In the genomic region with DNA sequence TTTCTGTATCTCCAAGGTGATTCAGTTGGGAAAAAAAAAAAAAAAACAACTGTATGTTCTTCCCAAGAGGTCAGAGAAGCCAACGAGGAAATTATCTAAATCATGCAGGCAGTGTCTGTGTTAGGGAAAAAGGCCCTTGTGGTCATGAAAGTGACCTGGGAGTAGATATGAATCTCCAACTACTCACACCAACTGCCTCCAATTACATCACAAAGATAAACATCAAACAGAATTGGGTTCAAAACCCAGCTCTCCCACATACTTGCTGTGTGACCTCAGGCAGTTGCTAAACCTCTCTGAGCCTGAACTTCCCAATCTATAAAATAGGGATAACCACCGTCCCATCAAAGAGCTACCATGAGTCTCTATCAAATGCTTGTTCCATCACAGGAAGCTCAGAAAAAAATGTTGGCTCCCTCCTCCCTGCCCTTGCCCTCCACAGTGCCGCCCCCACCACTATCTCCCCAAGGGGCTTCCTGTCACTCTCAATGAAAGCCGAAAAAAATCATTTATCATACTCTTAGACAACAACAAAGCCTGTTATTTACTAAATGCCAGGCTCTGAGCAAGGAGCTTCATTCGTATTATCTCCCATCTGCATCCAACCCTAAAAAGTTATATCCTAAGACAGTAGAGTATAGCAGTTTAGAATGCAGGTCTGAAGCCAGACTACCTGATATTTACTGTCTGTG, we compare ENCODE assay signal across 1 cellular context.
A peak's percentile ranks its signal among the peaks of the same experiment; 100 is the strongest.
TF ChIP-seq lines count a peak whose summit lies in the region.

No MANE protein-coding gene starts in this region.

TF ChIP-seq in K562, 482 proteins besides CTCF, POLR2A, EP300 and RAD21 (continued from another document and continues in another):
- TF ChIP-seq, protein P1, sequence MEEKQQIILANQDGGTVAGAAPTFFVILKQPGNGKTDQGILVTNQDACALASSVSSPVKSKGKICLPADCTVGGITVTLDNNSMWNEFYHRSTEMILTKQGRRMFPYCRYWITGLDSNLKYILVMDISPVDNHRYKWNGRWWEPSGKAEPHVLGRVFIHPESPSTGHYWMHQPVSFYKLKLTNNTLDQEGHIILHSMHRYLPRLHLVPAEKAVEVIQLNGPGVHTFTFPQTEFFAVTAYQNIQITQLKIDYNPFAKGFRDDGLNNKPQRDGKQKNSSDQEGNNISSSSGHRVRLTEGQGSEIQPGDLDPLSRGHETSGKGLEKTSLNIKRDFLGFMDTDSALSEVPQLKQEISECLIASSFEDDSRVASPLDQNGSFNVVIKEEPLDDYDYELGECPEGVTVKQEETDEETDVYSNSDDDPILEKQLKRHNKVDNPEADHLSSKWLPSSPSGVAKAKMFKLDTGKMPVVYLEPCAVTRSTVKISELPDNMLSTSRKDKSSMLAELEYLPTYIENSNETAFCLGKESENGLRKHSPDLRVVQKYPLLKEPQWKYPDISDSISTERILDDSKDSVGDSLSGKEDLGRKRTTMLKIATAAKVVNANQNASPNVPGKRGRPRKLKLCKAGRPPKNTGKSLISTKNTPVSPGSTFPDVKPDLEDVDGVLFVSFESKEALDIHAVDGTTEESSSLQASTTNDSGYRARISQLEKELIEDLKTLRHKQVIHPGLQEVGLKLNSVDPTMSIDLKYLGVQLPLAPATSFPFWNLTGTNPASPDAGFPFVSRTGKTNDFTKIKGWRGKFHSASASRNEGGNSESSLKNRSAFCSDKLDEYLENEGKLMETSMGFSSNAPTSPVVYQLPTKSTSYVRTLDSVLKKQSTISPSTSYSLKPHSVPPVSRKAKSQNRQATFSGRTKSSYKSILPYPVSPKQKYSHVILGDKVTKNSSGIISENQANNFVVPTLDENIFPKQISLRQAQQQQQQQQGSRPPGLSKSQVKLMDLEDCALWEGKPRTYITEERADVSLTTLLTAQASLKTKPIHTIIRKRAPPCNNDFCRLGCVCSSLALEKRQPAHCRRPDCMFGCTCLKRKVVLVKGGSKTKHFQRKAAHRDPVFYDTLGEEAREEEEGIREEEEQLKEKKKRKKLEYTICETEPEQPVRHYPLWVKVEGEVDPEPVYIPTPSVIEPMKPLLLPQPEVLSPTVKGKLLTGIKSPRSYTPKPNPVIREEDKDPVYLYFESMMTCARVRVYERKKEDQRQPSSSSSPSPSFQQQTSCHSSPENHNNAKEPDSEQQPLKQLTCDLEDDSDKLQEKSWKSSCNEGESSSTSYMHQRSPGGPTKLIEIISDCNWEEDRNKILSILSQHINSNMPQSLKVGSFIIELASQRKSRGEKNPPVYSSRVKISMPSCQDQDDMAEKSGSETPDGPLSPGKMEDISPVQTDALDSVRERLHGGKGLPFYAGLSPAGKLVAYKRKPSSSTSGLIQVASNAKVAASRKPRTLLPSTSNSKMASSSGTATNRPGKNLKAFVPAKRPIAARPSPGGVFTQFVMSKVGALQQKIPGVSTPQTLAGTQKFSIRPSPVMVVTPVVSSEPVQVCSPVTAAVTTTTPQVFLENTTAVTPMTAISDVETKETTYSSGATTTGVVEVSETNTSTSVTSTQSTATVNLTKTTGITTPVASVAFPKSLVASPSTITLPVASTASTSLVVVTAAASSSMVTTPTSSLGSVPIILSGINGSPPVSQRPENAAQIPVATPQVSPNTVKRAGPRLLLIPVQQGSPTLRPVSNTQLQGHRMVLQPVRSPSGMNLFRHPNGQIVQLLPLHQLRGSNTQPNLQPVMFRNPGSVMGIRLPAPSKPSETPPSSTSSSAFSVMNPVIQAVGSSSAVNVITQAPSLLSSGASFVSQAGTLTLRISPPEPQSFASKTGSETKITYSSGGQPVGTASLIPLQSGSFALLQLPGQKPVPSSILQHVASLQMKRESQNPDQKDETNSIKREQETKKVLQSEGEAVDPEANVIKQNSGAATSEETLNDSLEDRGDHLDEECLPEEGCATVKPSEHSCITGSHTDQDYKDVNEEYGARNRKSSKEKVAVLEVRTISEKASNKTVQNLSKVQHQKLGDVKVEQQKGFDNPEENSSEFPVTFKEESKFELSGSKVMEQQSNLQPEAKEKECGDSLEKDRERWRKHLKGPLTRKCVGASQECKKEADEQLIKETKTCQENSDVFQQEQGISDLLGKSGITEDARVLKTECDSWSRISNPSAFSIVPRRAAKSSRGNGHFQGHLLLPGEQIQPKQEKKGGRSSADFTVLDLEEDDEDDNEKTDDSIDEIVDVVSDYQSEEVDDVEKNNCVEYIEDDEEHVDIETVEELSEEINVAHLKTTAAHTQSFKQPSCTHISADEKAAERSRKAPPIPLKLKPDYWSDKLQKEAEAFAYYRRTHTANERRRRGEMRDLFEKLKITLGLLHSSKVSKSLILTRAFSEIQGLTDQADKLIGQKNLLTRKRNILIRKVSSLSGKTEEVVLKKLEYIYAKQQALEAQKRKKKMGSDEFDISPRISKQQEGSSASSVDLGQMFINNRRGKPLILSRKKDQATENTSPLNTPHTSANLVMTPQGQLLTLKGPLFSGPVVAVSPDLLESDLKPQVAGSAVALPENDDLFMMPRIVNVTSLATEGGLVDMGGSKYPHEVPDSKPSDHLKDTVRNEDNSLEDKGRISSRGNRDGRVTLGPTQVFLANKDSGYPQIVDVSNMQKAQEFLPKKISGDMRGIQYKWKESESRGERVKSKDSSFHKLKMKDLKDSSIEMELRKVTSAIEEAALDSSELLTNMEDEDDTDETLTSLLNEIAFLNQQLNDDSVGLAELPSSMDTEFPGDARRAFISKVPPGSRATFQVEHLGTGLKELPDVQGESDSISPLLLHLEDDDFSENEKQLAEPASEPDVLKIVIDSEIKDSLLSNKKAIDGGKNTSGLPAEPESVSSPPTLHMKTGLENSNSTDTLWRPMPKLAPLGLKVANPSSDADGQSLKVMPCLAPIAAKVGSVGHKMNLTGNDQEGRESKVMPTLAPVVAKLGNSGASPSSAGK (IDR thresholded peaks at IDR 0.05), result no peak
- TF ChIP-seq GATAD2B (IDR thresholded peaks at IDR 0.05; ENCODE audit: borderline replicate concordance) (no peak), BRCA1 (IDR thresholded peaks at IDR 0.05) (no peak), BRCA1 (CRISPR knock-in tag; IDR thresholded peaks at IDR 0.05) (no peak), CBFB (CRISPR knock-in tag; IDR thresholded peaks at IDR 0.05) (no peak), MED1 (CRISPR knock-in tag; IDR thresholded peaks at IDR 0.05; ENCODE audit: borderline replicate concordance) (no peak), ZNF3 (CRISPR knock-in tag; IDR thresholded peaks at IDR 0.05) (no peak), SMARCA4 (IDR thresholded peaks at IDR 0.05) (peak; percentile 64), NEUROD1 (IDR thresholded peaks at IDR 0.05; ENCODE audit: borderline replicate concordance, low read depth, low read length, partially characterized antibody) (no peak), GATAD2A (IDR thresholded peaks at IDR 0.05) (no peak), GATA2 (CRISPR knock-in tag; IDR thresholded peaks at IDR 0.05) (peak; percentile 74), FOS (IDR thresholded peaks at IDR 0.05; ENCODE audit: extremely low read depth, insufficient read length) (no peak), RFX1 (IDR thresholded peaks at IDR 0.05) (0 out of 2 replicates have a peak, but pooled peaks have one; percentile 16), NFE2 (IDR thresholded peaks at IDR 0.05; ENCODE audit: low read depth) (peak; percentile 13; the same call in 1 of the 2 replicates), TEAD1 (CRISPR knock-in tag; IDR thresholded peaks at IDR 0.05) (no peak), TCF7 (IDR thresholded peaks at IDR 0.05; ENCODE audit: borderline replicate concordance) (no peak), CBFA2T3 (IDR thresholded peaks at IDR 0.05) (peak; percentile 69), ZNF561 (CRISPR knock-in tag; conservative IDR thresholded peaks at IDR 0.05) (no peak), ZNF75A (CRISPR knock-in tag; IDR thresholded peaks at IDR 0.05) (no peak), GABPA (tag; conservative IDR thresholded peaks at IDR 0.05; ENCODE audit: low read depth) (no peak), MBD2 (IDR thresholded peaks at IDR 0.05; ENCODE audit: borderline replicate concordance, low read depth) (no peak), ZNF583 (CRISPR knock-in tag; IDR thresholded peaks at IDR 0.05) (no peak), CHCHD3 (CRISPR knock-in tag; IDR thresholded peaks at IDR 0.05) (no peak), MAFK (IDR thresholded peaks at IDR 0.05; ENCODE audit: low read length) (no peak)
- TF ChIP-seq, protein P2, sequence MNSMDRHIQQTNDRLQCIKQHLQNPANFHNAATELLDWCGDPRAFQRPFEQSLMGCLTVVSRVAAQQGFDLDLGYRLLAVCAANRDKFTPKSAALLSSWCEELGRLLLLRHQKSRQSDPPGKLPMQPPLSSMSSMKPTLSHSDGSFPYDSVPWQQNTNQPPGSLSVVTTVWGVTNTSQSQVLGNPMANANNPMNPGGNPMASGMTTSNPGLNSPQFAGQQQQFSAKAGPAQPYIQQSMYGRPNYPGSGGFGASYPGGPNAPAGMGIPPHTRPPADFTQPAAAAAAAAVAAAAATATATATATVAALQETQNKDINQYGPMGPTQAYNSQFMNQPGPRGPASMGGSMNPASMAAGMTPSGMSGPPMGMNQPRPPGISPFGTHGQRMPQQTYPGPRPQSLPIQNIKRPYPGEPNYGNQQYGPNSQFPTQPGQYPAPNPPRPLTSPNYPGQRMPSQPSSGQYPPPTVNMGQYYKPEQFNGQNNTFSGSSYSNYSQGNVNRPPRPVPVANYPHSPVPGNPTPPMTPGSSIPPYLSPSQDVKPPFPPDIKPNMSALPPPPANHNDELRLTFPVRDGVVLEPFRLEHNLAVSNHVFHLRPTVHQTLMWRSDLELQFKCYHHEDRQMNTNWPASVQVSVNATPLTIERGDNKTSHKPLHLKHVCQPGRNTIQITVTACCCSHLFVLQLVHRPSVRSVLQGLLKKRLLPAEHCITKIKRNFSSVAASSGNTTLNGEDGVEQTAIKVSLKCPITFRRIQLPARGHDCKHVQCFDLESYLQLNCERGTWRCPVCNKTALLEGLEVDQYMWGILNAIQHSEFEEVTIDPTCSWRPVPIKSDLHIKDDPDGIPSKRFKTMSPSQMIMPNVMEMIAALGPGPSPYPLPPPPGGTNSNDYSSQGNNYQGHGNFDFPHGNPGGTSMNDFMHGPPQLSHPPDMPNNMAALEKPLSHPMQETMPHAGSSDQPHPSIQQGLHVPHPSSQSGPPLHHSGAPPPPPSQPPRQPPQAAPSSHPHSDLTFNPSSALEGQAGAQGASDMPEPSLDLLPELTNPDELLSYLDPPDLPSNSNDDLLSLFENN (IDR thresholded peaks at IDR 0.05; ENCODE audit: low read depth in 2 of 2, low read length in 2 of 2), result no peak
- TF ChIP-seq, protein P3, sequence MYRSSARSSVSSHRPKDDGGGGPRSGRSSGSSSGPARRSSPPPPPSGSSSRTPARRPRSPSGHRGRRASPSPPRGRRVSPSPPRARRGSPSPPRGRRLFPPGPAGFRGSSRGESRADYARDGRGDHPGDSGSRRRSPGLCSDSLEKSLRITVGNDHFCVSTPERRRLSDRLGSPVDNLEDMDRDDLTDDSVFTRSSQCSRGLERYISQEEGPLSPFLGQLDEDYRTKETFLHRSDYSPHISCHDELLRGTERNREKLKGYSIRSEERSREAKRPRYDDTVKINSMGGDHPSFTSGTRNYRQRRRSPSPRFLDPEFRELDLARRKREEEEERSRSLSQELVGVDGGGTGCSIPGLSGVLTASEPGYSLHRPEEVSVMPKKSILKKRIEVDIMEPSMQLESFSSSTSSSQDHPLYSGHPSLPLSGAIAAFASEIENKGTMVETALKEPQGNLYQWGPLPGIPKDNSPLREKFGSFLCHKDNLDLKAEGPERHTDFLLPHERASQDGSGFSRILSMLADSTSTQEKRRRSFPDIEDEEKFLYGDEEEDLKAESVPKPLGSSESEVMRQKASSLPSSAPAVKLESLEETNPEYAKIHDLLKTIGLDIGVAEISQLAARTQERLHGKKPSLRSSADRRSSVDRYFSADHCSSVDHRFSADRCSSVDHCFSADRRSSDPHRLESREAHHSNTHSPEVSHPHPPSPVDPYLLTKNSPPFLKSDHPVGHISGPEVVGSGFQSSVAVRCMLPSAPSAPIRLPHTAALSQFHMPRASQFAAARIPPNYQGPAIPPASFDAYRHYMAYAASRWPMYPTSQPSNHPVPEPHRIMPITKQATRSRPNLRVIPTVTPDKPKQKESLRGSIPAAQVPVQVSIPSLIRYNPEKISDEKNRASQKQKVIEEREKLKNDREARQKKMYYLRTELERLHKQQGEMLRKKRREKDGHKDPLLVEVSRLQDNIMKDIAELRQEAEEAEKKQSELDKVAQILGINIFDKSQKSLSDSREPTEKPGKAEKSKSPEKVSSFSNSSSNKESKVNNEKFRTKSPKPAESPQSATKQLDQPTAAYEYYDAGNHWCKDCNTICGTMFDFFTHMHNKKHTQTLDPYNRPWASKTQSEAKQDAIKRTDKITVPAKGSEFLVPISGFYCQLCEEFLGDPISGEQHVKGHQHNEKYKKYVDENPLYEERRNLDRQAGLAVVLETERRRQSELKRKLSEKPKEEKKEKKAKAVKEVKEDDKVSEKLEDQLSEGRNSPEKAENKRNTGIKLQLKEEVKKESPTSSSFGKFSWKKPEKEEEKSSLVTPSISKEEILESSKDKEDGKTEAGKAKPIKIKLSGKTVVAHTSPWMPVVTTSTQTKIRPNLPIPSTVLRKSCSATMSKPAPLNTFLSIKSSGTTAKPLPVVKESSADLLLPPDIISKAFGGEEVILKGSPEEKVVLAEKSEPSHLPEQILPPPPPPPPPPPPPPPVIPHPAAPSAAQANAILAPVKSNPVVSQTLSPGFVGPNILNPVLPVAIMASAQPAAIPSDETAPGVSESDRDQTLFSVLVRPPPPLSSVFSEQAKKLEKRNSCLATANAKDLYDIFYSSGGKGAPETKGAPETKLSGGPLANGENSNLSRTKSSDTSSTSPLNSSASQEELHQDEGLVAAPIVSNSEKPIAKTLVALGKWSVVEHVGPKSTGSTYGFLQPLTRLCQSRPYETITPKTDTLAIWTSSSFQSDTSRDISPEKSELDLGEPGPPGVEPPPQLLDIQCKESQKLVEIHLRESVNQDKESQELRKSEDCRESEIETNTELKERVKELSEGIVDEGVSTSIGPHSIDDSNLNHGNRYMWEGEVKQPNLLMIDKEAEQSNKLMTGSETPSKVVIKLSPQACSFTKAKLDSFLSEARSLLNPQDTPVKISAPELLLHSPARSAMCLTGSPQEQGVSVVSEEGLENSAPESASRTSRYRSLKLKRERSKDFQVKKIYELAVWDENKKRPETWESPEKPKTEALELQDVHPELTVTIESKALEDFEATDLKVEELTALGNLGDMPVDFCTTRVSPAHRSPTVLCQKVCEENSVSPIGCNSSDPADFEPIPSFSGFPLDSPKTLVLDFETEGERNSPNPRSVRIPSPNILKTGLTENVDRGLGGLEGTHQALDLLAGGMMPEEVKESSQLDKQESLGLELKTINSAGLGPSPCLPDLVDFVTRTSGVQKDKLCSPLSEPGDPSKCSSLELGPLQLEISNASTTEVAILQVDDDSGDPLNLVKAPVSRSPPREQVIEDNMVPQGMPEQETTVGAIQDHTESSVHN (IDR thresholded peaks at IDR 0.05; ENCODE audit: borderline replicate concordance in 1 of 2, low read depth in 1 of 2), result no peak
- TF ChIP-seq, protein P4, sequence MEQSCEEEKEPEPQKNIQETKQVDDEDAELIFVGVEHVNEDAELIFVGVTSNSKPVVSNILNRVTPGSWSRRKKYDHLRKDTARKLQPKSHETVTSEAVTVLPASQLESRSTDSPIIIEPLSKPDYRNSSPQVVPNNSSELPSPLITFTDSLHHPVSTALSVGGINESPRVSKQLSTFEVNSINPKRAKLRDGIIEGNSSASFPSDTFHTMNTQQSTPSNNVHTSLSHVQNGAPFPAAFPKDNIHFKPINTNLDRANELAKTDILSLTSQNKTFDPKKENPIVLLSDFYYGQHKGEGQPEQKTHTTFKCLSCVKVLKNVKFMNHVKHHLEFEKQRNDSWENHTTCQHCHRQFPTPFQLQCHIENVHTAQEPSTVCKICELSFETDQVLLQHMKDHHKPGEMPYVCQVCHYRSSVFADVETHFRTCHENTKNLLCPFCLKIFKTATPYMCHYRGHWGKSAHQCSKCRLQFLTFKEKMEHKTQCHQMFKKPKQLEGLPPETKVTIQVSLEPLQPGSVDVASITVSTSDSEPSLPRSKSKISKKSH (CRISPR knock-in tag; IDR thresholded peaks at IDR 0.05), result no peak
